In genomic region chr1:20574686-20575543, GRCh38 we compare ENCODE assay signal across 1 cellular context.
TF ChIP-seq lines count a peak whose summit lies in the region.

No MANE protein-coding gene starts in this region.

TF ChIP-seq in HepG2, 621 proteins besides CTCF, POLR2A, EP300 and RAD21 (continued from another document and continues in another):
- TF ChIP-seq ZNF574 (CRISPR knock-in tag; IDR thresholded peaks at IDR 0.05) (0 out of 2 replicates have a peak, but pooled peaks have one; percentile 24), MYNN (CRISPR knock-in tag; IDR thresholded peaks at IDR 0.05; ENCODE audit: low read depth) (0 out of 2 replicates have a peak, but pooled peaks have one; percentile 35), ZFP91 (CRISPR knock-in tag; IDR thresholded peaks at IDR 0.05; ENCODE audit: borderline replicate concordance) (peak; percentile 15; the same call in 1 of the 2 replicates), ZNF263 (CRISPR knock-in tag; IDR thresholded peaks at IDR 0.05) (no peak), MAZ (IDR thresholded peaks at IDR 0.05; ENCODE audit: borderline replicate concordance, low read depth, low read length) (0 out of 2 replicates have a peak, but pooled peaks have one; percentile 20), MAZ (CRISPR knock-in tag; IDR thresholded peaks at IDR 0.05; ENCODE audit: low read depth) (no peak), XRCC5 (optimal IDR thresholded peaks at IDR 0.05; ENCODE audit: low read length) (peak; percentile 64), SMC3 (IDR thresholded peaks at IDR 0.05; ENCODE audit: low read length) (peak; percentile 85), ZNF746 (CRISPR knock-in tag; IDR thresholded peaks at IDR 0.05) (no peak), HOXA5 (CRISPR knock-in tag; IDR thresholded peaks at IDR 0.05) (peak; percentile 54; the same call in 1 of the 2 replicates), HNF1B (CRISPR knock-in tag; IDR thresholded peaks at IDR 0.05) (peak; percentile 37; the same call in 1 of the 2 replicates), HNF1A (IDR thresholded peaks at IDR 0.05; ENCODE audit: low read depth) (no peak), HNF1A (CRISPR knock-in tag; IDR thresholded peaks at IDR 0.05; ENCODE audit: borderline replicate concordance) (no peak), ZNF337 (CRISPR knock-in tag; IDR thresholded peaks at IDR 0.05; ENCODE audit: borderline replicate concordance, low read depth) (no peak), ZNF878 (CRISPR knock-in tag; IDR thresholded peaks at IDR 0.05) (no peak), ZNF142 (CRISPR knock-in tag; IDR thresholded peaks at IDR 0.05) (no peak), HOMEZ (CRISPR knock-in tag; IDR thresholded peaks at IDR 0.05; ENCODE audit: low read depth) (0 out of 2 replicates have a peak, but pooled peaks have one; percentile 16), ZNF350 (CRISPR knock-in tag; IDR thresholded peaks at IDR 0.05; ENCODE audit: borderline replicate concordance, low read depth) (0 out of 2 replicates have a peak, but pooled peaks have one; percentile 30), TFE3 (CRISPR knock-in tag; IDR thresholded peaks at IDR 0.05) (0 out of 2 replicates have a peak, but pooled peaks have one; percentile 32), GABPB1 (CRISPR knock-in tag; IDR thresholded peaks at IDR 0.05) (peak; percentile 42; the same call in 1 of the 2 replicates), NONO (IDR thresholded peaks at IDR 0.05) (no peak), NONO (CRISPR knock-in tag; conservative IDR thresholded peaks at IDR 0.05) (no peak), MEIS2 (CRISPR knock-in tag; IDR thresholded peaks at IDR 0.05) (peak; percentile 50; the same call in 1 of the 2 replicates), ZNF609 (CRISPR knock-in tag; IDR thresholded peaks at IDR 0.05; ENCODE audit: borderline replicate concordance) (0 out of 2 replicates have a peak, but pooled peaks have one; percentile 34), HNF4A (CRISPR knock-in tag; IDR thresholded peaks at IDR 0.05) (peak; percentile 39; the same call in 1 of the 2 replicates), PRMT3 (CRISPR knock-in tag; IDR thresholded peaks at IDR 0.05; ENCODE audit: borderline replicate concordance, low read depth) (no peak)
